Comparison of ENCODE assay signal across 20 cellular contexts in the genomic region with DNA sequence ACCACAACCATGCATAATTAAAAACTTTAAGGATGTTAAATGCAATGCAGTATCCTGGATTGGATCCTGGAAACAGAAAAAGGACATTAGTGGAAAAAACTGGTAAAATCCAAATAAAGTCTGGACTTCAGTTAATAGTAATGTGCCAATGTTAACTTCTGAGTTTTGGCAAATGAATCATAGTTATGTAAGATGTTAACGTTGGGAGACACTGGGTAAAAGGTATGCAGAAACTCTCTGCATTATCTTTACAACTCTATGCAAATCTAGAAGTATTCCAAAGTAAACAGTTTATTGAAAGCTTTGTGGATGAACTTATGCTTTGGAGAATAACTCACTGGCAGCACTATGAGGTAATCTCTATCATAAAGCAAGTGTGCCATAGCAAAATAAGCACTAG.
DNase-seq lines count a peak whose midpoint lies in the region; ATAC-seq, FAIRE-seq and TF ChIP-seq lines count a peak whose summit lies in the region.
"Had no signal": no experiment of that assay in that cellular context is flagged by ENCODE, and none has a peak within 500 bp of the region (broad histone marks: within the 10 kb centered on the region; RNA-seq: fewer than 3 reads in every experiment).

No MANE protein-coding gene starts in this region.

- no peaks in the 10 kb centered on the region for H3K27me3 ChIP-seq in bronchial epithelial cell (ENCODE audit: control insufficient read depth, insufficient read depth, low read length)

- H3K27me3 Mint-ChIP-seq in HFFc6 (ENCODE audit: insufficient read depth) (peaks cover 10% of the 10 kb centered on the region), progenitor cell of endocrine pancreas (peaks cover 5% of the 10 kb centered on the region)
- H3K27me3 Mint-ChIP-seq in stimulated activated naive CD8-positive, alpha-beta T cell treated with anti-CD3 and anti-CD28 coated beads, Interleukin-15, amount 100 ng/mL, for 72 hours = no peaks in the 10 kb centered on the region

- no peak for FAIRE-seq in bronchial epithelial cell (lab: Jason Lieb, UNC)
- FAIRE-seq: A549, K562, RCC 7860 had no signal

- no peak for ATAC-seq in stimulated activated naive CD8-positive, alpha-beta T cell treated with anti-CD3 and anti-CD28 coated beads, Interleukin-15, amount 100 ng/mL, for 72 hours
- ATAC-seq: A549, K562 had no signal

- DNase-seq in AG09309 (ENCODE audit: low read depth) (peak; percentile 58), HFFc6 (peak; percentile 13), bronchial epithelial cell (ENCODE audit: low read depth) (peak; percentile 12), iris pigment epithelial cell (ENCODE audit: low read depth) (peak; percentile 53), NCI-H2029 treated with DMSO at 0.1 percent for 48 hours (lab: John Stamatoyannopoulos, UW) (no peak), progenitor cell of endocrine pancreas (ENCODE audit: low spot score, unreplicated experiment) (no peak)
- DNase-seq in stimulated activated naive CD8-positive, alpha-beta T cell treated with anti-CD3 and anti-CD28 coated beads, Interleukin-15, amount 100 ng/mL, for 72 hours = no peak
- no peak for DNase-seq in central memory CD4-positive, alpha-beta T cell
- DNase-seq: C1 segment of cervical spinal cord; CD8-positive, alpha-beta memory T cell; H9; NCI-H1105 treated with DMSO at 0.1 percent for 48 hours; NCI-H1694 treated with DMSO at 0.1 percent for 48 hours; NCI-H2107; NCI-H510A; NCI-H748 treated with DMSO at 0.1 percent for 48 hours; Right ventricle myocardium superior had no signal

- no peaks in the 10 kb centered on the region for H3K4me1 Mint-ChIP-seq in HFFc6 (ENCODE audit: low read depth)
- no peaks in the 10 kb centered on the region for H3K4me1 Mint-ChIP-seq in stimulated activated naive CD8-positive, alpha-beta T cell treated with anti-CD3 and anti-CD28 coated beads, Interleukin-15, amount 100 ng/mL, for 72 hours
- peaks cover 7% of the 10 kb centered on the region for H3K4me1 Mint-ChIP-seq in progenitor cell of endocrine pancreas (ENCODE audit: low read depth)
- H3K4me1 Mint-ChIP-seq: CD8-positive, alpha-beta memory T cell had no signal

- H3K9me3 Mint-ChIP-seq in HFFc6 (no peaks in the 10 kb centered on the region), progenitor cell of endocrine pancreas (ENCODE audit: low read depth) (no peaks in the 10 kb centered on the region)
- H3K9me3 Mint-ChIP-seq in stimulated activated naive CD8-positive, alpha-beta T cell treated with anti-CD3 and anti-CD28 coated beads, Interleukin-15, amount 100 ng/mL, for 72 hours = no peaks in the 10 kb centered on the region
- H3K9me3 Mint-ChIP-seq: CD8-positive, alpha-beta memory T cell; H9 had no signal

- H3K36me3 Mint-ChIP-seq in HFFc6 (ENCODE audit: low read depth) (no peaks in the 10 kb centered on the region), progenitor cell of endocrine pancreas (ENCODE audit: insufficient read depth) (no peaks in the 10 kb centered on the region)

- no peak for TF ChIP-seq CTCF in AG09309 (IDR thresholded peaks at IDR 0.05; ENCODE audit: control insufficient read depth, insufficient read depth, low read depth, low read length, missing control alignments)
- TF ChIP-seq CTCF in HFFc6 (IDR thresholded peaks at IDR 0.05) = no peak
- TF ChIP-seq CTCF in bronchial epithelial cell (IDR thresholded peaks at IDR 0.05; ENCODE audit: insufficient read depth, low read length, severe bottlenecking) = no peak
- no peak for TF ChIP-seq CTCF in progenitor cell of endocrine pancreas (IDR thresholded peaks at IDR 0.05; ENCODE audit: unreplicated experiment)

- H3K4me3 Mint-ChIP-seq in HFFc6 = no peak overlapping the region
- no peak overlapping the region for H3K4me3 Mint-ChIP-seq in stimulated activated naive CD8-positive, alpha-beta T cell treated with anti-CD3 and anti-CD28 coated beads, Interleukin-15, amount 100 ng/mL, for 72 hours
- no peak overlapping the region for H3K4me3 Mint-ChIP-seq in progenitor cell of endocrine pancreas (ENCODE audit: low read depth)
- H3K4me3 Mint-ChIP-seq: CD8-positive, alpha-beta memory T cell; H9 had no signal

- no peaks in the 10 kb centered on the region for H3K36me3 ChIP-seq in bronchial epithelial cell (ENCODE audit: control insufficient read depth, insufficient read depth, low read length)

- no peak overlapping the region for H3K4me3 ChIP-seq in AG09309 (ENCODE audit: control insufficient read depth, low read depth, low read length)
- no peak overlapping the region for H3K4me3 ChIP-seq in bronchial epithelial cell (ENCODE audit: low read depth, low read length)
- H3K4me3 ChIP-seq: A549, K562 had no signal

- no peak overlapping the region for H3K27ac Mint-ChIP-seq in HFFc6
- H3K27ac Mint-ChIP-seq in stimulated activated naive CD8-positive, alpha-beta T cell treated with anti-CD3 and anti-CD28 coated beads, Interleukin-15, amount 100 ng/mL, for 72 hours = no peak overlapping the region
- H3K27ac Mint-ChIP-seq in progenitor cell of endocrine pancreas = no peak overlapping the region
- H3K27ac Mint-ChIP-seq: CD8-positive, alpha-beta memory T cell; H9 had no signal

Comparison
In these comparisons a context has a peak if more than half of its experiments do, and no peak if none do; other contexts are left out.
1. DNase-seq: peak in AG09309 (single experiment), HFFc6 (single experiment), bronchial epithelial cell (single experiment) and iris pigment epithelial cell (single experiment); none in stimulated activated naive CD8-positive, alpha-beta T cell treated with anti-CD3 and anti-CD28 coated beads, Interleukin-15, amount 100 ng/mL, for 72 hours (0 of 2), NCI-H2029 treated with DMSO at 0.1 percent for 48 hours (single experiment), progenitor cell of endocrine pancreas (single experiment) and central memory CD4-positive, alpha-beta T cell (single experiment).